Comparison of ENCODE assay signal across 10 cellular contexts in the genomic region with DNA sequence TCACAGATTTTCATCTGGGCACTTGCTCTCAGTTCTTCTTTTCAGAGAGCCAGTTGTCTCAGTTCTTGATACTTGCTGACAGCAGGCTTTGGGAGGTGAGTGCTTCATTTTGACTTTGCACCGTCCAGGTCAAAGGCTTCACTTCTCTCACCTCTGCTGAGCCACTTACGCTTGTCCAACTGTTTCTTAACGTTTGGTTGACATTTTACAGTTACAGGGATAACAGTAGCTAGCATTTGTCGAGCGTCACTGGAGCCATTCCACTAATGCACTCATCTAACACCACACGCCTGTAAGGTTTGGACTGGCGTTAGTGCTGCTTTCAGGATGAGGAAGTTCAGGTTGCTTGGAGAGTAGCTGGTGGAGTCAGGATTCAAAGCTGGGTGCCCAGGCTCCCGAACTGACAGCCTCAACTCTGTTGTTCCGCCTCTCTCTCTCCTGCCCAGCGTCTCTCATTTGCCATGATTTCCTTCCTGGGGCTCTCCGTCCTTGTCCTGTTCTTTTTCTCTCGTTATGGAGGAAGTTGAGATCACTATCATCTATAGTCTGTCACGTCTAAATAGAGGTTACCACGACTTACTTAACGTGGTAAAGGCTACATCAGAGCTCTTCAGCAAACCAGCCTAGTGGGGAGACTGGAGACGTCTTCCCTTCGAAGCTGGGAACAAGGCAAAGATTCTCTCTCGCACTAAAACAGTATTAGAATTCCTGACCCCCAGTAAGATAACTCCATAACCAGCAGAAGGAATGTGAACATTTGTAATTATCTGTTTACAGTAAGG.
DNase-seq lines count a peak whose midpoint lies in the region; ATAC-seq and TF ChIP-seq lines count a peak whose summit lies in the region.
"Had no signal": no experiment of that assay in that cellular context is flagged by ENCODE, and none has a peak within 500 bp of the region (broad histone marks: within the 10 kb centered on the region; RNA-seq: fewer than 3 reads in every experiment).

No MANE protein-coding gene starts in this region.

- peaks cover 26% of the 10 kb centered on the region for H3K36me3 Mint-ChIP-seq in activated T-helper 1 cell treated with anti-CD3 and anti-CD28 coated beads, Interleukin-12 subunit alpha, Interleukin-12 subunit beta, Interleukin-2, Interleukin-4 antibody, amounts not matched to agents 30 ng/mL and 10 ng/mL and 1 ng/mL, durations not matched to agents 14 hours and 24 hours and 36 hours (ENCODE audit: low read depth)
- peaks cover 0 to 33% (median 11%) of the 10 kb centered on the region in 5 donors for H3K36me3 Mint-ChIP-seq in naive thymus-derived CD4-positive, alpha-beta T cell

- peaks cover 68% of the 10 kb centered on the region for H3K4me1 ChIP-seq in DND-41 (ENCODE audit: insufficient read depth, low read length)
- H3K4me1 ChIP-seq in naive thymus-derived CD4-positive, alpha-beta T cell (ENCODE audit: control insufficient read depth in 2 of 2, insufficient read depth in 2 of 2, low read length in 2 of 2), result peaks cover 28 to 54% of the 10 kb centered on the region in 2 donors
- peaks cover 18% of the 10 kb centered on the region for H3K4me1 ChIP-seq in GM23248 (ENCODE audit: insufficient read depth)

- no peaks in the 10 kb centered on the region for H3K27me3 Mint-ChIP-seq in activated T-helper 1 cell treated with anti-CD3 and anti-CD28 coated beads, Interleukin-12 subunit alpha, Interleukin-12 subunit beta, Interleukin-2, Interleukin-4 antibody, amounts not matched to agents 30 ng/mL and 10 ng/mL and 1 ng/mL, durations not matched to agents 14 hours and 24 hours and 36 hours (ENCODE audit: insufficient read depth)
- no peaks in the 10 kb centered on the region for H3K27me3 Mint-ChIP-seq in naive thymus-derived CD4-positive, alpha-beta T cell

- no peak for TF ChIP-seq CTCF in DND-41 (IDR thresholded peaks at IDR 0.05; ENCODE audit: borderline replicate concordance, extremely low read depth, low read length, poor library complexity, severe bottlenecking)

- peak overlapping the region; percentile 61 for H3K4me3 Mint-ChIP-seq in activated T-helper 1 cell treated with anti-CD3 and anti-CD28 coated beads, Interleukin-12 subunit alpha, Interleukin-12 subunit beta, Interleukin-2, Interleukin-4 antibody, amounts not matched to agents 30 ng/mL and 10 ng/mL and 1 ng/mL, durations not matched to agents 14 hours and 24 hours and 36 hours
- H3K4me3 Mint-ChIP-seq in naive thymus-derived CD4-positive, alpha-beta T cell, result peak overlapping the region; percentile 66 to 91 (median 76)
- H3K4me3 Mint-ChIP-seq: nephron had no signal

- WGBS in GM23248 (ENCODE audit: low coverage in 1 of 2, low lambda C conversion rate in 2 of 2, missing lambda C conversion rate in 2 of 2), 2 experiments, result 95 to 97% methylated on average over 18 of the region's 18 CpGs

- CTCF ChIA-PET in naive thymus-derived CD4-positive, alpha-beta T cell (lab: Charles Lee), result interaction anchor here (0.6 to 1.0 kb wide), 3 partner anchors 9 to 190 kb away, joined by 3 to 4 read pairs (median 3); no protein-coding TSS in a partner anchor

- peak overlapping the region; percentile 43; the same call in 1 of the 2 replicates for H2AFZ ChIP-seq in DND-41 (ENCODE audit: low read depth, low read length)
- no peak overlapping the region for H2AFZ ChIP-seq in GM23248

- H4K20me1 ChIP-seq in DND-41 (ENCODE audit: insufficient read depth, low read length) (no peaks in the 10 kb centered on the region), GM23248 (ENCODE audit: insufficient read depth) (no peaks in the 10 kb centered on the region)

- peaks cover 53% of the 10 kb centered on the region for H3K79me2 ChIP-seq in DND-41 (ENCODE audit: insufficient read depth, low read length)
- H3K79me2 ChIP-seq in GM23248 (ENCODE audit: insufficient read depth), result no peaks in the 10 kb centered on the region; the same call in 1 of the 2 replicates

- intact Hi-C loops in activated T-helper 1 cell treated with anti-CD3 and anti-CD28 coated beads, Interleukin-12 subunit alpha, Interleukin-12 subunit beta, Interleukin-2, Interleukin-4 antibody, amounts not matched to agents 30 ng/mL and 10 ng/mL and 1 ng/mL, durations not matched to agents 14 hours and 24 hours and 36 hours (cut with micrococcal nuclease), result loop anchor here (1.0 kb wide), 1 partner anchor 9 kb away; no protein-coding TSS in a partner anchor
- intact Hi-C loops in naive thymus-derived CD4-positive, alpha-beta T cell (cut with micrococcal nuclease), result loop anchor here (1.0 to 10.0 kb wide), 3 partner anchors 10 to 311 kb away; no protein-coding TSS in a partner anchor

- POLR2A ChIA-PET in naive thymus-derived CD4-positive, alpha-beta T cell (lab: Charles Lee), result interaction anchor here (0.6 to 1.8 kb wide), 9 partner anchors 9 to 134 kb away, joined by 3 to 9 read pairs (median 3); no protein-coding TSS in a partner anchor

- H3K9me3 Mint-ChIP-seq in activated T-helper 1 cell treated with anti-CD3 and anti-CD28 coated beads, Interleukin-12 subunit alpha, Interleukin-12 subunit beta, Interleukin-2, Interleukin-4 antibody, amounts not matched to agents 30 ng/mL and 10 ng/mL and 1 ng/mL, durations not matched to agents 14 hours and 24 hours and 36 hours, result no peaks in the 10 kb centered on the region
- H3K9me3 Mint-ChIP-seq in naive thymus-derived CD4-positive, alpha-beta T cell, result no peaks in the 10 kb centered on the region
- H3K9me3 Mint-ChIP-seq: nephron had no signal

- DNase-seq in DND-41, result peak; percentile 44
- DNase-seq in KBM-7, result peak; percentile 85
- DNase-seq in activated T-helper 1 cell treated with anti-CD3 and anti-CD28 coated beads, Interleukin-12 subunit alpha, Interleukin-12 subunit beta, Interleukin-2, Interleukin-4 antibody, amounts not matched to agents 30 ng/mL and 10 ng/mL and 1 ng/mL, durations not matched to agents 14 hours and 24 hours and 36 hours (ENCODE audit: low spot score), result no peak
- peak in 1 of 9 donors; percentile 22 for DNase-seq in naive thymus-derived CD4-positive, alpha-beta T cell
- DNase-seq in NCI-H2107 treated with DMSO at 0.1 percent for 48 hours (lab: John Stamatoyannopoulos, UW; ENCODE audit: unreplicated experiment), result no peak
- no peak for DNase-seq in GM23248
- DNase-seq in NCI-H526 (lab: John Stamatoyannopoulos, UW), result no peak
- DNase-seq: stimulated activated CD8-positive, alpha-beta memory T cell treated with anti-CD3 and anti-CD28 coated beads, Interleukin-4, amount 100 ng/mL, for 48 hours had no signal

- H3K4me3 ChIP-seq in DND-41 (ENCODE audit: low read depth in 1 of 2, low read length in 2 of 2) (peak overlapping the region in 1 of 2 experiments; percentile 51; a peak in 3 of 4 replicates), GM23248 (no peak overlapping the region)
- peak overlapping the region; percentile 26 for H3K4me3 ChIP-seq in naive thymus-derived CD4-positive, alpha-beta T cell (ENCODE audit: low read length)

- H3K36me3 ChIP-seq in DND-41 (ENCODE audit: insufficient read depth, low read length), result peaks cover 15% of the 10 kb centered on the region
- H3K36me3 ChIP-seq in naive thymus-derived CD4-positive, alpha-beta T cell (ENCODE audit: control insufficient read depth in 2 of 3, insufficient read depth in 3 of 3, low read length in 3 of 3), result no peaks in the 10 kb centered on the region
- no peaks in the 10 kb centered on the region for H3K36me3 ChIP-seq in GM23248 (ENCODE audit: low read depth)

- ATAC-seq in DND-41 (ENCODE audit: insufficient read depth, low read depth), result peak; percentile 36
- ATAC-seq in naive thymus-derived CD4-positive, alpha-beta T cell, result peak; percentile 58
- no peak for ATAC-seq in GM19395 (IDR thresholded peaks at IDR 0.05; ENCODE audit: unreplicated experiment)

- H3K27ac ChIP-seq in DND-41 (ENCODE audit: low read length) (peak overlapping the region; percentile 98), GM23248 (no peak overlapping the region)
- H3K27ac ChIP-seq in naive thymus-derived CD4-positive, alpha-beta T cell (ENCODE audit: low read depth, low read length), result peak overlapping the region; percentile 69

- peak overlapping the region; percentile 67 for H3K4me2 ChIP-seq in DND-41 (ENCODE audit: insufficient read depth, low read length)
- no peak overlapping the region for H3K4me2 ChIP-seq in GM23248 (ENCODE audit: unreplicated experiment)

- H3K4me1 Mint-ChIP-seq in activated T-helper 1 cell treated with anti-CD3 and anti-CD28 coated beads, Interleukin-12 subunit alpha, Interleukin-12 subunit beta, Interleukin-2, Interleukin-4 antibody, amounts not matched to agents 30 ng/mL and 10 ng/mL and 1 ng/mL, durations not matched to agents 14 hours and 24 hours and 36 hours (ENCODE audit: low read depth), result peaks cover 71% of the 10 kb centered on the region
- peaks cover 54 to 89% (median 80%) of the 10 kb centered on the region in 7 donors for H3K4me1 Mint-ChIP-seq in naive thymus-derived CD4-positive, alpha-beta T cell

- H3K9me3 ChIP-seq in DND-41 (ENCODE audit: insufficient read depth, low read length, severe bottlenecking) (no peaks in the 10 kb centered on the region), GM23248 (ENCODE audit: low read depth) (no peaks in the 10 kb centered on the region)
- H3K9me3 ChIP-seq in naive thymus-derived CD4-positive, alpha-beta T cell (ENCODE audit: control insufficient read depth in 2 of 3, low read length in 3 of 3), result no peaks in the 10 kb centered on the region

- H3F3A ChIP-seq in GM23248 (ENCODE audit: insufficient read depth), result 0 out of 2 replicates have a peak, but pooled peaks cover 10% of the 10 kb centered on the region

- peak overlapping the region; percentile 70 for H3K9ac ChIP-seq in DND-41 (ENCODE audit: low read depth, low read length)
- no peak overlapping the region for H3K9ac ChIP-seq in GM23248

- H3K9me2 ChIP-seq in GM23248 (ENCODE audit: insufficient read depth), result no peaks in the 10 kb centered on the region

- H3K27ac Mint-ChIP-seq in activated T-helper 1 cell treated with anti-CD3 and anti-CD28 coated beads, Interleukin-12 subunit alpha, Interleukin-12 subunit beta, Interleukin-2, Interleukin-4 antibody, amounts not matched to agents 30 ng/mL and 10 ng/mL and 1 ng/mL, durations not matched to agents 14 hours and 24 hours and 36 hours, result peak overlapping the region; percentile 92
- peak overlapping the region; percentile 89 to 96 (median 91) for H3K27ac Mint-ChIP-seq in naive thymus-derived CD4-positive, alpha-beta T cell
- H3K27ac Mint-ChIP-seq: nephron had no signal

- in situ Hi-C loops in KBM-7 (cut with MboI; ENCODE audit: low pct_unique_long_range_greater_than_20kb, low sequenced_read_pairs), result no loop called here
- in situ Hi-C loops in GM23248 (cut with MboI), result no loop called here

- no peaks in the 10 kb centered on the region for H3K27me3 ChIP-seq in DND-41 (ENCODE audit: insufficient read depth, low read length, poor library complexity)
- no peaks in the 10 kb centered on the region for H3K27me3 ChIP-seq in naive thymus-derived CD4-positive, alpha-beta T cell (ENCODE audit: control insufficient read depth in 2 of 2, insufficient read depth in 2 of 2, low read length in 2 of 2)
- no peaks in the 10 kb centered on the region for H3K27me3 ChIP-seq in GM23248 (replicated peaks; ENCODE audit: insufficient read depth)

Comparison
In these comparisons a context has a peak if more than half of its experiments do, and no peak if none do; other contexts are left out.
1. DNase-seq: peak in DND-41 (single experiment) and KBM-7 (single experiment); none in activated T-helper 1 cell treated with anti-CD3 and anti-CD28 coated beads, Interleukin-12 subunit alpha, Interleukin-12 subunit beta, Interleukin-2, Interleukin-4 antibody, amounts not matched to agents 30 ng/mL and 10 ng/mL and 1 ng/mL, durations not matched to agents 14 hours and 24 hours and 36 hours (single experiment), NCI-H2107 treated with DMSO at 0.1 percent for 48 hours (single experiment), GM23248 (single experiment) and NCI-H526 (0 of 2).